ENCODE assay signal across 9 cellular contexts in genomic region chr1:151056149-151056548, GRCh38. TPM values are rescaled to one million over a fixed set of nuclear protein-coding genes. Genes with fewer than 3 reads are reported as not detected.
DNase-seq lines count a peak whose midpoint lies in the region; ATAC-seq and TF ChIP-seq lines count a peak whose summit lies in the region.
"Had no signal": no experiment of that assay in that cellular context is flagged by ENCODE, and none has a peak within 500 bp of the region (broad histone marks: within the 10 kb centered on the region; RNA-seq: fewer than 3 reads in every experiment).

No MANE protein-coding gene starts in this region.

- H3K36me3 ChIP-seq in Karpas-422 (ENCODE audit: insufficient read depth, low read length) = peaks cover 38% of the 10 kb centered on the region
- H3K36me3 ChIP-seq in mucosa of rectum (ENCODE audit: control insufficient read depth in 2 of 2, insufficient read depth in 2 of 2, low read length in 2 of 2) = peaks cover 34 to 43% of the 10 kb centered on the region in 2 donors

- no peak for ATAC-seq in HG02610 (IDR thresholded peaks at IDR 0.05; ENCODE audit: unreplicated experiment)
- no peak for ATAC-seq in GM18517 (IDR thresholded peaks at IDR 0.05; ENCODE audit: unreplicated experiment)

- DNase-seq in Karpas-422 (no peak), epidermal melanocyte (ENCODE audit: insufficient read length, low spot score) (no peak), lower leg skin (ENCODE audit: low spot score in 2 of 2) (no peak)
- DNase-seq: stimulated activated CD4-positive, alpha-beta T cell treated with anti-CD3 and anti-CD28 coated beads, Interleukin-1b, Interleukin-23, amount 100 ng/mL, for 48 hours had no signal

- peak overlapping the region; percentile 6 for H3K4me2 ChIP-seq in Karpas-422 (ENCODE audit: low read depth, low read length, poor library complexity, severe bottlenecking)

- TF ChIP-seq CTCF in 22Rv1 (IDR thresholded peaks at IDR 0.05) = no peak
- no peak for TF ChIP-seq CTCF in lower leg skin (IDR thresholded peaks at IDR 0.05)

- H3K27ac Mint-ChIP-seq in activated naive CD8-positive, alpha-beta T cell = peak overlapping the region; percentile 96

- H3K9me3 Mint-ChIP-seq in activated naive CD8-positive, alpha-beta T cell (ENCODE audit: low read depth) = no peaks in the 10 kb centered on the region

- no peak overlapping the region; the same call in 1 of the 2 replicates for H3K9ac ChIP-seq in Karpas-422 (ENCODE audit: low read length)
- H3K9ac ChIP-seq in mucosa of rectum (ENCODE audit: low read depth in 1 of 2, low read length in 2 of 2) = peak overlapping the region; percentile 18 to 48

- TF ChIP-seq POLR2A in lower leg skin (IDR thresholded peaks at IDR 0.05) = no peak

- H4K20me1 ChIP-seq in Karpas-422 (ENCODE audit: insufficient read depth, low read depth, low read length) = peaks cover 23% of the 10 kb centered on the region

- H3K36me3 Mint-ChIP-seq in activated naive CD8-positive, alpha-beta T cell = peaks cover 27% of the 10 kb centered on the region

- H3K9me3 ChIP-seq in Karpas-422 (ENCODE audit: low read length) = no peaks in the 10 kb centered on the region
- no peaks in the 10 kb centered on the region for H3K9me3 ChIP-seq in mucosa of rectum (ENCODE audit: control insufficient read depth in 2 of 2, low read length in 2 of 2)

- intact Hi-C loops in lower leg skin (cut with DNase I; ENCODE audit: low total_unique reads) = no loop called here

- WGBS in lower leg skin, 2 donors = 35 to 40% methylated on average over 2 of the region's 2 CpGs

- no peaks in the 10 kb centered on the region for H3K27me3 ChIP-seq in Karpas-422 (ENCODE audit: low read length)
- no peaks in the 10 kb centered on the region for H3K27me3 ChIP-seq in mucosa of rectum (ENCODE audit: control insufficient read depth in 2 of 2, insufficient read depth in 2 of 2, low read length in 2 of 2)

- H3K79me2 ChIP-seq in Karpas-422 (ENCODE audit: low read length) = peaks cover 58% of the 10 kb centered on the region

- H2AFZ ChIP-seq in Karpas-422 (ENCODE audit: low read length) = no peak overlapping the region

- H3K4me3 ChIP-seq in Karpas-422 (ENCODE audit: low read length) (no peak overlapping the region), mucosa of rectum (ENCODE audit: low read length in 2 of 2) (peak overlapping the region; percentile 44 to 98), lower leg skin (ENCODE audit: low read depth, poor library complexity, severe bottlenecking) (no peak overlapping the region)

- no peaks in the 10 kb centered on the region for H3K27me3 Mint-ChIP-seq in activated naive CD8-positive, alpha-beta T cell

- no peaks in the 10 kb centered on the region for H3K9me2 ChIP-seq in Karpas-422 (replicated peaks; ENCODE audit: insufficient read depth, low read length)

- H3K4me1 ChIP-seq in Karpas-422 (ENCODE audit: low read length) (peaks cover 26% of the 10 kb centered on the region), mucosa of rectum (ENCODE audit: control insufficient read depth in 2 of 2, insufficient read depth in 2 of 2, low read length in 2 of 2) (peaks cover 32 to 43% of the 10 kb centered on the region in 2 donors)

- H3K4me3 Mint-ChIP-seq in activated naive CD8-positive, alpha-beta T cell = peak overlapping the region; percentile 98

- peaks cover 77% of the 10 kb centered on the region for H3K4me1 Mint-ChIP-seq in activated naive CD8-positive, alpha-beta T cell (ENCODE audit: low read depth)

- peak overlapping the region; percentile 93 for H3K27ac ChIP-seq in 22Rv1
- no peak overlapping the region for H3K27ac ChIP-seq in Karpas-422 (ENCODE audit: low read length)
- H3K27ac ChIP-seq in mucosa of rectum (ENCODE audit: low read depth in 2 of 2, low read length in 2 of 2) = peak overlapping the region; percentile 89 to 96

RNA-seq across cellular contexts. Expression of gene CDC42SE1, which starts 3.3 kb away (rescaled TPM):
- total RNA-seq in Karpas-422 (2014; rRNA removed; shearing (Covaris generic); ENCODE audit: low replicate concordance) = 90.8 and 100 TPM in 2 replicates
- 10 to 100 TPM; 88.8 to 93.5 (median 92.0) TPM for total RNA-seq in lower leg skin

RNA-seq across cellular contexts. Expression of gene MLLT11, which starts 4.0 kb away (rescaled TPM):
- total RNA-seq in Karpas-422 (2014; rRNA removed; shearing (Covaris generic); ENCODE audit: low replicate concordance) = 5.3 and 8.3 TPM in 2 replicates
- total RNA-seq in lower leg skin = 1 to 10 TPM in 1 of 4 donors, under 1 TPM in 3; 0.47 to 1.6 (median 0.70) TPM

RNA-seq across cellular contexts. Expression of gene C1orf56, which starts 8.6 kb away (rescaled TPM):
- 2.5 and 4.6 TPM in 2 replicates for total RNA-seq in Karpas-422 (2014; rRNA removed; shearing (Covaris generic); ENCODE audit: low replicate concordance)
- 1 to 10 TPM; 3.1 to 4.6 (median 3.6) TPM for total RNA-seq in lower leg skin

RNA-seq across cellular contexts. Expression of gene GABPB2, which starts 14.4 kb away (rescaled TPM):
- 6.7 and 6.9 TPM in 2 replicates for total RNA-seq in Karpas-422 (2014; rRNA removed; shearing (Covaris generic); ENCODE audit: low replicate concordance)
- total RNA-seq in lower leg skin = 10 to 100 TPM in 2 of 4 donors, 1 to 10 TPM in 2; 8.1 to 16.6 (median 11.0) TPM

RNA-seq across cellular contexts. Expression of gene BNIPL, which starts 19.8 kb away (rescaled TPM):
- 0.63 and 1.4 TPM in 2 replicates for total RNA-seq in Karpas-422 (2014; rRNA removed; shearing (Covaris generic); ENCODE audit: low replicate concordance)
- 100 to 1,000 TPM; 220 to 297 (median 254) TPM for total RNA-seq in lower leg skin

Comparison
In these comparisons a context has a peak if more than half of its experiments do, and no peak if none do; other contexts are left out.
1. H3K4me3 ChIP-seq: peak in mucosa of rectum (2 of 2); none in Karpas-422 (single experiment) and lower leg skin (single experiment).